ENCODE assay signal across 1 cellular context in genomic region chr5:150247726-150248125, GRCh38.
TF ChIP-seq lines count a peak whose summit lies in the region.

No MANE protein-coding gene starts in this region.

TF ChIP-seq in H1, 55 proteins besides CTCF, POLR2A, EP300 and RAD21:
- TF ChIP-seq SUZ12 (IDR thresholded peaks at IDR 0.05; ENCODE audit: low read length) (no peak), NRF1 (IDR thresholded peaks at IDR 0.05; ENCODE audit: low read depth, low read length) (no peak), TCF12 (IDR thresholded peaks at IDR 0.05; ENCODE audit: low read depth, low read length) (no peak), PHF8 (conservative IDR thresholded peaks at IDR 0.05; ENCODE audit: low read depth, low read length) (no peak), SIN3A (conservative IDR thresholded peaks at IDR 0.05 in 1 of 2, IDR thresholded peaks at IDR 0.05 in 1 of 2; ENCODE audit: low read depth in 1 of 2, low read length in 2 of 2) (no peak), SP4 (IDR thresholded peaks at IDR 0.05; ENCODE audit: low read length) (no peak), RNF2 (IDR thresholded peaks at IDR 0.05; ENCODE audit: borderline replicate concordance, low read depth, low read length, missing control alignments, poor library complexity, severe bottlenecking) (no peak)
- TF ChIP-seq, protein P1, sequence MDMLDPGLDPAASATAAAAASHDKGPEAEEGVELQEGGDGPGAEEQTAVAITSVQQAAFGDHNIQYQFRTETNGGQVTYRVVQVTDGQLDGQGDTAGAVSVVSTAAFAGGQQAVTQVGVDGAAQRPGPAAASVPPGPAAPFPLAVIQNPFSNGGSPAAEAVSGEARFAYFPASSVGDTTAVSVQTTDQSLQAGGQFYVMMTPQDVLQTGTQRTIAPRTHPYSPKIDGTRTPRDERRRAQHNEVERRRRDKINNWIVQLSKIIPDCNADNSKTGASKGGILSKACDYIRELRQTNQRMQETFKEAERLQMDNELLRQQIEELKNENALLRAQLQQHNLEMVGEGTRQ (IDR thresholded peaks at IDR 0.05; ENCODE audit: low read length), result no peak
